In the genomic region with DNA sequence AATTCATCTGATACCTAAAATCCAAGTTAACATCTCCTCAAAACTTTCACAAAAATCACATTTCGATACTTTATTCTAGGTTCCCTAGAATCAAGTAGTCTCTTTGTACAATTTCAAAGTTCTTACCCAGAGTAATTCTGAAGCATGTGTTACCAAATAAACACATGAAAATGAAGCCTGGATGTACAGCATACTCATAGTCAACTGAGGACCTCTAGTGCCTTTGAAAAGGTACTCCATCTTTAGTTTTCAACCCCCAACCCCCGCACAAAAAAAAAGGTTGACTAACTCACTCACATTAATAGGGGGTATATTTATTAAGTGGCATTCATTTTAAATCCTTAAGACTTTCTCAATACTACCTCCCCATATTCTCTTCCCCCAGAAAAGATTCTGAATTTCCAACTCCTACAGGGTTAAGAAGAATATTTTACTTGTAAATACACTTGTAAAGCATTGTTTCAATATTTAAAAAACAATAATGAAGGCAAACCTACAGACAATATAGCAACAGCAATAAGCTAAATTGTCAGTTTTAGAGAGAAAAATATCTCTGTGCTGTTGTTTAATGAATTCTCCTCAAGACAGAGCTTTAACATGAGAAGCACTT, we compare ENCODE assay signal across 8 cellular contexts. TPM values are rescaled to one million over a fixed set of nuclear protein-coding genes. Genes with fewer than 3 reads are reported as not detected.
DNase-seq lines count a peak whose midpoint lies in the region; ATAC-seq, FAIRE-seq and TF ChIP-seq lines count a peak whose summit lies in the region.

No MANE protein-coding gene starts in this region.

- peaks cover 38% of the 10 kb centered on the region for H3K4me1 Mint-ChIP-seq in HFFc6 (ENCODE audit: low read depth)

- no peak overlapping the region for H3K9ac ChIP-seq in neuronal stem cell (ENCODE audit: low read depth, low read length, poor library complexity)

- H3K18ac ChIP-seq in neuronal stem cell (ENCODE audit: low read length): no peak overlapping the region

- peak overlapping the region; percentile 5; the same call in 1 of the 2 replicates for H3K4me3 Mint-ChIP-seq in HFFc6

- H3K79me1 ChIP-seq in neuronal stem cell (ENCODE audit: low read depth, low read length): no peaks in the 10 kb centered on the region

- TF ChIP-seq CTCF in A549 (IDR thresholded peaks at IDR 0.05): peak; percentile 53
- TF ChIP-seq CTCF in GM10266 (IDR thresholded peaks at IDR 0.05; ENCODE audit: control insufficient read depth, insufficient read depth, low read depth, missing control alignments): peak; percentile 49
- peak; percentile 70 for TF ChIP-seq CTCF in HFFc6 (IDR thresholded peaks at IDR 0.05)
- peak; percentile 71 for TF ChIP-seq CTCF in fibroblast of mammary gland (conservative IDR thresholded peaks at IDR 0.05; ENCODE audit: control insufficient read depth, insufficient read depth, low read depth, low read length)

- H3K23ac ChIP-seq in neuronal stem cell (ENCODE audit: low read depth, low read length, poor library complexity): no peak overlapping the region

- no peak overlapping the region for H3K14ac ChIP-seq in neuronal stem cell (ENCODE audit: low read length)

- no peak overlapping the region for H2BK5ac ChIP-seq in neuronal stem cell (ENCODE audit: low read length)

- peak; percentile 60 to 61 for TF ChIP-seq RAD21 in A549 (conservative IDR thresholded peaks at IDR 0.05 in 1 of 2, IDR thresholded peaks at IDR 0.05 in 1 of 2)

- no peak overlapping the region for H3K4me2 ChIP-seq in A549
- no peak overlapping the region for H3K4me2 ChIP-seq in neuronal stem cell (ENCODE audit: insufficient read depth, low read length, poor library complexity, severe bottlenecking)

- no peak for TF ChIP-seq EP300 in A549 (IDR thresholded peaks at IDR 0.05)

- H4K91ac ChIP-seq in neuronal stem cell (ENCODE audit: low read depth, low read length, poor library complexity): no peak overlapping the region

- CTCF ChIA-PET in A549 (lab: Yijun Ruan, JAX): interaction anchor here (0.7 to 0.9 kb wide), 2 partner anchors 268 to 410 kb away, joined by 3 read pairs; no protein-coding TSS in a partner anchor

- H4K8ac ChIP-seq in neuronal stem cell (ENCODE audit: low read depth, low read length): no peak overlapping the region

- POLR2A ChIA-PET in A549 (lab: Yijun Ruan, JAX): no interaction called here

- no peak overlapping the region for H2BK15ac ChIP-seq in neuronal stem cell (ENCODE audit: low read length)

- H3K27ac Mint-ChIP-seq in HFFc6: peak overlapping the region; percentile 20

- TF ChIP-seq POLR2A in A549 (IDR thresholded peaks at IDR 0.05; ENCODE audit: low read length): no peak

- FAIRE-seq in A549 (lab: Jason Lieb, UNC): no peak

- peaks cover 6% of the 10 kb centered on the region; the same call in 1 of the 2 replicates for H3K36me3 Mint-ChIP-seq in HFFc6 (ENCODE audit: low read depth)

- H3K27ac ChIP-seq in A549 (no peak overlapping the region), neuronal stem cell (replicated peaks; ENCODE audit: low read length) (no peak overlapping the region)

- no peak overlapping the region for H2BK12ac ChIP-seq in neuronal stem cell (ENCODE audit: low read length)

- DNase-seq in A549 (ENCODE audit: low read depth in 1 of 2, low spot score in 1 of 2) (peak; percentile 17 to 47), GM10266 (ENCODE audit: extremely low spot score) (peak; percentile 20), HFFc6 (peak; percentile 47), NAMALWA (ENCODE audit: low spot score) (peak; percentile 69), SW 1271 (lab: John Stamatoyannopoulos, UW) (peak; percentile 13 to 68), fibroblast of mammary gland (ENCODE audit: low read depth) (peak; percentile 73), neuronal stem cell (ENCODE audit: low spot score) (peak; percentile 15)
- DNase-seq in activated CD8-positive, alpha-beta memory T cell treated with anti-CD3 and anti-CD28 coated beads for 24 hours: no peak

- no peak overlapping the region for H3K4ac ChIP-seq in neuronal stem cell (ENCODE audit: low read length)

- peak; percentile 80 to 82; a peak in 5 of 6 replicates for ATAC-seq in A549

- H3K9me3 ChIP-seq in A549 (no peaks in the 10 kb centered on the region), neuronal stem cell (replicated peaks in 1 of 2; ENCODE audit: control insufficient read depth in 2 of 2, insufficient read depth in 1 of 2, low read depth in 1 of 2, low read length in 2 of 2) (no peaks in the 10 kb centered on the region)

- WGBS in A549 (ENCODE audit: missing lambda C conversion rate): 2% methylated on average over 2 of the region's 2 CpGs
- WGBS in neuronal stem cell (ENCODE audit: extremely low coverage in 2 of 2, insufficient read length in 2 of 2, insufficient replicate concordance in 1 of 2), 2 donors: 100% methylated on average over 1 of the region's 2 CpGs; no CpG with 5 or more reads in 1 of the 2 donors

- no peak overlapping the region for H2AK5ac ChIP-seq in neuronal stem cell (ENCODE audit: low read depth, low read length)

- peaks cover 11% of the 10 kb centered on the region; the same call in 1 of the 3 replicates for H3K4me1 ChIP-seq in A549
- H3K4me1 ChIP-seq in neuronal stem cell (ENCODE audit: control insufficient read depth in 2 of 2, insufficient read depth in 1 of 2, low read depth in 1 of 2, low read length in 2 of 2): no peaks in the 10 kb centered on the region

- H3K27me3 Mint-ChIP-seq in HFFc6 (ENCODE audit: insufficient read depth): no peaks in the 10 kb centered on the region

- no peaks in the 10 kb centered on the region for H3K27me3 ChIP-seq in neuronal stem cell (ENCODE audit: control insufficient read depth in 3 of 3, insufficient read depth in 3 of 3, low read depth in 1 of 3, low read length in 3 of 3)

- H2AFZ ChIP-seq in neuronal stem cell (ENCODE audit: low read length): no peak overlapping the region

- H2BK120ac ChIP-seq in neuronal stem cell (ENCODE audit: low read depth, low read length): no peak overlapping the region

- H3K4me3 ChIP-seq in A549 (no peak overlapping the region), fibroblast of mammary gland (ENCODE audit: control insufficient read depth, low read depth, low read length) (no peak overlapping the region), neuronal stem cell (ENCODE audit: low read length in 2 of 2) (no peak overlapping the region)

- H3K36me3 ChIP-seq in neuronal stem cell (replicated peaks in 1 of 2; ENCODE audit: control insufficient read depth in 2 of 2, insufficient read depth in 2 of 2, low read length in 2 of 2): peaks cover 0 to 7% of the 10 kb centered on the region in 2 donors

- no peaks in the 10 kb centered on the region for H3K9me3 Mint-ChIP-seq in HFFc6

TF ChIP-seq in A549, 52 proteins besides CTCF, POLR2A, EP300 and RAD21:
- TF ChIP-seq TP53 (CRISPR knock-in tag; IDR thresholded peaks at IDR 0.05): no peak
- TF ChIP-seq SMC3 (IDR thresholded peaks at IDR 0.05): peak; percentile 35; the same call in 1 of the 3 replicates

RNA-seq across cellular contexts. Expression of a gene that starts 3.1 kb away (rescaled TPM):
- not detected in 2 replicates for polyA plus RNA-seq in A549 (2011; rRNA removed)
- polyA plus RNA-seq in A549 (2012; cell fraction: cytosol; rRNA removed): not detected in 2 replicates
- not detected in 2 replicates for polyA plus RNA-seq in A549 (2012; cell fraction: nucleus; rRNA removed)
- not detected in 3 replicates for polyA plus RNA-seq in A549 (2017; fragmentation: RNase III; extraction: RNeasy Plus Mini Kit Qiagen cat#74134 plus additional on column Dnase treatment)
- not detected in 2 replicates for polyA minus RNA-seq in A549 (2011; rRNA and poly(A)+ RNA removed)
- total RNA-seq in HFFc6 (2021; fragmentation: NEBNext Ultra II Directional; extraction: Animal tissue kit (Norgen Biotek cat#: 25700)): not detected
- polyA plus RNA-seq in neuronal stem cell (2013, experiment 1 of 2): not detected
- polyA plus RNA-seq in neuronal stem cell (2013, experiment 2 of 2): not detected
